23 cellular contexts compared by ENCODE assay signal in the genomic region with DNA sequence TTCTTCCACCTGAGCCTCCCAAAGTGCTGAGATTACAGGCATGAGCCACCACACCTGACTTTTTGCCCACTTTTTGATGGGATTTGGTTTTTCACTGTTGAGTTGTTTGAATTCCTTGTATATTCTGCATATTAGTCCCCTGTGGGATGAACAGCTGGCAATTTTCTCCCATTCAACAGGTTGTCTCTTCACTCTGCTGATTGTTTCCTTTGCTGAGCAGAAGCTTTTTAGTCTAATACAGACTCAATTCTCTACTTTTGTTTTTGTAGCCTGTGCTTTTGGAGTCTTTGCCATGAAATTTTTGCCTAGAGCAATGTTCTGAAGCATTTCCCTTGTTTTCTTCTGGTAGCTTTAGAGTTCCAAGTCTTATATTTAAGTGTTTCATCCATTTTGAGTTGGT.
"Had no signal": no experiment of that assay in that cellular context is flagged by ENCODE, and none has a peak within 500 bp of the region (broad histone marks: within the 10 kb centered on the region; RNA-seq: fewer than 3 reads in every experiment).

No MANE protein-coding gene starts in this region.

- DNase-seq: activated CD4-positive, alpha-beta T cell treated with anti-CD3 and anti-CD28 coated beads, Interleukin-2, amount 50 U/mL, for 1 hour; activated CD4-positive, CD25-positive, alpha-beta regulatory T cell treated with anti-CD3 and anti-CD28 coated beads, Interleukin-2, amount 50 U/mL, for 72 hours; activated CD8-positive, alpha-beta T cell treated with anti-CD3 and anti-CD28 coated beads, Interleukin-2, amount 10 ng/mL, durations not matched to agents 7 days and 5 days; activated gamma-delta T cell treated with Interleukin-2 at 50 U/mL for 16 hours; effector memory CD4-positive, alpha-beta T cell; heart right ventricle; islet precursor cell; left colon; mesenchymal stem cell; mucosa of descending colon; nephron progenitor cell; right lobe of liver; stimulated activated CD4-positive, alpha-beta T cell treated with anti-CD3 and anti-CD28 coated beads, Interleukin-1b, Interleukin-23, amount 100 ng/mL, for 48 hours; substantia nigra; thyroid gland had no signal

- H3K4me3 ChIP-seq: breast epithelium, heart right ventricle, mucosa of descending colon, right lobe of liver, skin epidermis, thyroid gland had no signal

- H3K27ac Mint-ChIP-seq: activated CD8-positive, alpha-beta T cell treated with anti-CD3 and anti-CD28 coated beads, Interleukin-2, amount 10 ng/mL, durations not matched to agents 7 days and 5 days; activated naive CD4-positive, alpha-beta T cell treated with anti-CD3 and anti-CD28 coated beads, Interleukin-2, amount 50 U/mL, for 24 hours; activated T-helper 1 cell treated with anti-CD3 and anti-CD28 coated beads, Interleukin-12 subunit alpha, Interleukin-12 subunit beta, Interleukin-2, Interleukin-4 antibody, amounts not matched to agents 30 ng/mL and 10 ng/mL and 1 ng/mL, durations not matched to agents 14 hours and 24 hours and 36 hours; nephron progenitor cell; stimulated activated naive CD8-positive, alpha-beta T cell treated with anti-CD3 and anti-CD28 coated beads, Interleukin-15, Interleukin-2, amounts not matched to agents 100 ng/mL and 50 ng/mL, for 24 hours had no signal

- H3K4me1 ChIP-seq: breast epithelium, heart right ventricle, parathyroid adenoma, right lobe of liver, thyroid gland had no signal

- H3K79me2 ChIP-seq: parathyroid adenoma had no signal

- H3K27ac ChIP-seq: breast epithelium, parathyroid adenoma, right lobe of liver, skin epidermis, thyroid gland, VCaP had no signal

- H3K4me3 Mint-ChIP-seq: activated CD8-positive, alpha-beta T cell treated with anti-CD3 and anti-CD28 coated beads, Interleukin-2, amount 10 ng/mL, durations not matched to agents 7 days and 5 days; activated naive CD4-positive, alpha-beta T cell treated with anti-CD3 and anti-CD28 coated beads, Interleukin-2, amount 50 U/mL, for 24 hours; activated T-helper 1 cell treated with anti-CD3 and anti-CD28 coated beads, Interleukin-12 subunit alpha, Interleukin-12 subunit beta, Interleukin-2, Interleukin-4 antibody, amounts not matched to agents 30 ng/mL and 10 ng/mL and 1 ng/mL, durations not matched to agents 14 hours and 24 hours and 36 hours; central memory CD8-positive, alpha-beta T cell; nephron progenitor cell; stimulated activated naive CD8-positive, alpha-beta T cell treated with anti-CD3 and anti-CD28 coated beads, Interleukin-15, Interleukin-2, amounts not matched to agents 100 ng/mL and 50 ng/mL, for 24 hours had no signal

- H3K4me1 Mint-ChIP-seq: activated naive CD4-positive, alpha-beta T cell treated with anti-CD3 and anti-CD28 coated beads, Interleukin-2, amount 50 U/mL, for 24 hours; central memory CD8-positive, alpha-beta T cell had no signal

- H3K9ac ChIP-seq: parathyroid adenoma had no signal

- H3K27me3 ChIP-seq: breast epithelium, heart right ventricle, right lobe of liver, thyroid gland had no signal

- H3K36me3 ChIP-seq: breast epithelium, heart right ventricle, right lobe of liver, thyroid gland had no signal

- H3K9me3 Mint-ChIP-seq: activated naive CD4-positive, alpha-beta T cell treated with anti-CD3 and anti-CD28 coated beads, Interleukin-2, amount 50 U/mL, for 24 hours; activated T-helper 1 cell treated with anti-CD3 and anti-CD28 coated beads, Interleukin-12 subunit alpha, Interleukin-12 subunit beta, Interleukin-2, Interleukin-4 antibody, amounts not matched to agents 30 ng/mL and 10 ng/mL and 1 ng/mL, durations not matched to agents 14 hours and 24 hours and 36 hours; central memory CD8-positive, alpha-beta T cell; stimulated activated naive CD8-positive, alpha-beta T cell treated with anti-CD3 and anti-CD28 coated beads, Interleukin-15, Interleukin-2, amounts not matched to agents 100 ng/mL and 50 ng/mL, for 24 hours had no signal

- H3K9me3 ChIP-seq: mucosa of descending colon, right lobe of liver, thyroid gland had no signal

- H2AFZ ChIP-seq: parathyroid adenoma had no signal

- H3K27me3 Mint-ChIP-seq: activated naive CD4-positive, alpha-beta T cell treated with anti-CD3 and anti-CD28 coated beads, Interleukin-2, amount 50 U/mL, for 24 hours had no signal

- H3K36me3 Mint-ChIP-seq: activated naive CD4-positive, alpha-beta T cell treated with anti-CD3 and anti-CD28 coated beads, Interleukin-2, amount 50 U/mL, for 24 hours had no signal
